Comparison of ENCODE assay signal across 8 cellular contexts in genomic region chr1:198934901-198935301, GRCh38.
DNase-seq lines count a peak whose midpoint lies in the region; ATAC-seq and TF ChIP-seq lines count a peak whose summit lies in the region.
"Had no signal": no experiment of that assay in that cellular context is flagged by ENCODE, and none has a peak within 500 bp of the region (broad histone marks: within the 10 kb centered on the region; RNA-seq: fewer than 3 reads in every experiment).

No MANE protein-coding gene starts in this region.

- DNase-seq in RPMI7951 (ENCODE audit: low read depth) (peak; percentile 41), lung (ENCODE audit: low spot score) (no peak), sciatic nerve (ENCODE audit: low spot score) (no peak)
- peak; percentile 78 for DNase-seq in activated naive CD4-positive, alpha-beta T cell treated with anti-CD3 and anti-CD28 coated beads, Interleukin-2, amount 10 ng/mL, durations not matched to agents 7 days and 5 days

- peaks cover 14% of the 10 kb centered on the region for H3K36me3 Mint-ChIP-seq in activated naive CD4-positive, alpha-beta T cell treated with anti-CD3 and anti-CD28 coated beads, Interleukin-2, amount 10 ng/mL, durations not matched to agents 7 days and 5 days

- TF ChIP-seq CTCF in lung (IDR thresholded peaks at IDR 0.05; ENCODE audit: control extremely low read depth, extremely low read depth), result no peak

- H3K36me3 ChIP-seq in lung (ENCODE audit: control insufficient read depth in 2 of 2, insufficient read depth in 2 of 2, low read length in 2 of 2) (no peaks in the 10 kb centered on the region), thymus (ENCODE audit: control insufficient read depth, insufficient read depth) (no peaks in the 10 kb centered on the region)

- ATAC-seq in GM18502 (IDR thresholded peaks at IDR 0.05; ENCODE audit: poor library complexity, unreplicated experiment), result peak; percentile 13
- ATAC-seq in HG02970 (IDR thresholded peaks at IDR 0.05; ENCODE audit: low FRiP score, unreplicated experiment), result peak; percentile 29
- ATAC-seq in lung (ENCODE audit: insufficient read depth, low FRiP score), result no peak
- ATAC-seq in sciatic nerve, result no peak

- H3K27ac ChIP-seq in lung (ENCODE audit: low read depth in 1 of 2, low read length in 1 of 2) (peak overlapping the region; percentile 62 to 66), thymus (ENCODE audit: low read depth) (peak overlapping the region; percentile 91)

- H3K4me3 Mint-ChIP-seq in activated naive CD4-positive, alpha-beta T cell treated with anti-CD3 and anti-CD28 coated beads, Interleukin-2, amount 10 ng/mL, durations not matched to agents 7 days and 5 days, result no peak overlapping the region
- H3K4me3 Mint-ChIP-seq: dendritic cell treated with granulocyte-macrophage colony-stimulating factor and Interleukin-4, amounts not matched to agents 40 ng/mL and 50 ng/mL, for 4 days had no signal

- H3K27me3 ChIP-seq in lung (ENCODE audit: control insufficient read depth, insufficient read depth) (no peaks in the 10 kb centered on the region), thymus (ENCODE audit: control insufficient read depth, insufficient read depth) (no peaks in the 10 kb centered on the region)

- H3K4me1 Mint-ChIP-seq in activated naive CD4-positive, alpha-beta T cell treated with anti-CD3 and anti-CD28 coated beads, Interleukin-2, amount 10 ng/mL, durations not matched to agents 7 days and 5 days, result peaks cover 37% of the 10 kb centered on the region

- no peaks in the 10 kb centered on the region for H3K27me3 Mint-ChIP-seq in activated naive CD4-positive, alpha-beta T cell treated with anti-CD3 and anti-CD28 coated beads, Interleukin-2, amount 10 ng/mL, durations not matched to agents 7 days and 5 days
- H3K27me3 Mint-ChIP-seq: dendritic cell treated with granulocyte-macrophage colony-stimulating factor and Interleukin-4, amounts not matched to agents 40 ng/mL and 50 ng/mL, for 4 days had no signal

- intact Hi-C loops in sciatic nerve (cut with DNase I), result no loop called here

- CTCF ChIA-PET in activated naive CD4-positive, alpha-beta T cell treated with anti-CD3 and anti-CD28 coated beads, Interleukin-2, amount 10 ng/mL, durations not matched to agents 7 days and 5 days (lab: Charles Lee), result interaction anchor here (0.9 to 1.0 kb wide), 2 partner anchors 11 to 105 kb away, joined by 3 read pairs; no protein-coding TSS in a partner anchor

- H3K9me3 ChIP-seq in lung (ENCODE audit: control insufficient read depth in 2 of 2, insufficient read depth in 1 of 2, low read length in 1 of 2), result no peaks in the 10 kb centered on the region
- no peaks in the 10 kb centered on the region for H3K9me3 ChIP-seq in thymus (ENCODE audit: control insufficient read depth)

- no peak overlapping the region for H3K27ac Mint-ChIP-seq in activated naive CD4-positive, alpha-beta T cell treated with anti-CD3 and anti-CD28 coated beads, Interleukin-2, amount 10 ng/mL, durations not matched to agents 7 days and 5 days
- H3K27ac Mint-ChIP-seq: dendritic cell treated with granulocyte-macrophage colony-stimulating factor and Interleukin-4, amounts not matched to agents 40 ng/mL and 50 ng/mL, for 4 days had no signal

- H3K4me1 ChIP-seq in lung (ENCODE audit: control insufficient read depth in 2 of 2, insufficient read depth in 2 of 2, low read length in 2 of 2), result peaks cover 0 to 2% of the 10 kb centered on the region in 2 donors
- peaks cover 4% of the 10 kb centered on the region for H3K4me1 ChIP-seq in thymus (ENCODE audit: control insufficient read depth, insufficient read depth, low read length)

- peaks cover under 1% of the 10 kb centered on the region for H3K9me3 Mint-ChIP-seq in activated naive CD4-positive, alpha-beta T cell treated with anti-CD3 and anti-CD28 coated beads, Interleukin-2, amount 10 ng/mL, durations not matched to agents 7 days and 5 days

- peak overlapping the region; percentile 26 for H3K4me3 ChIP-seq in lung
- H3K4me3 ChIP-seq in thymus (ENCODE audit: low read length), result peak overlapping the region; percentile 97

- 0 to 2% methylated on average over 6 of the region's 6 CpGs for WGBS in lung, 2 donors
- 1% methylated on average over 6 of the region's 6 CpGs for WGBS in thymus

Comparison
In these comparisons a context has a peak if more than half of its experiments do, and no peak if none do; other contexts are left out.
1. ATAC-seq: peak in GM18502 (single experiment) and HG02970 (single experiment); none in lung (single experiment) and sciatic nerve (single experiment).
2. DNase-seq: peak in RPMI7951 (single experiment) and activated naive CD4-positive, alpha-beta T cell treated with anti-CD3 and anti-CD28 coated beads, Interleukin-2, amount 10 ng/mL, durations not matched to agents 7 days and 5 days (single experiment); none in lung (single experiment) and sciatic nerve (single experiment).